ENCODE assay signal across 18 cellular contexts in the genomic region with DNA sequence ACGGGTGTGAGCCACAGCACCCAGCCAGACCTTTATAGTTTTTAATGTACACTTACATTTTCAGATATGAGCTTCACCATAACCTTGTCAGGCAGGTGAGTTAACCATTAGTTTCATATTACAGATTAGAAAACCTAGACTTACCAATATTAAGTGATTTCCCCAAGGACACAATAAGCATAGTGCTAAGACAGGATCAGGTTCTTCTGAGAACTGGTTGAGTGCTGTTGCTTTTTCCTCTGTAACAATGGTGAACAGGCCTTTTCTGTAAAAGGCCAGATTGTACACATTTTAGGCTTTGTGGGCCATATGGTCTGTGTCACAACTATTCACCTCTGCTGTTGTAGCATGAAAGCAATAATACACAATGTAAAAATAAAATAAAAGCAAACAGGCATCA.
"Had no signal": no experiment of that assay in that cellular context is flagged by ENCODE, and none has a peak within 500 bp of the region (broad histone marks: within the 10 kb centered on the region; RNA-seq: fewer than 3 reads in every experiment).

No MANE protein-coding gene starts in this region.

- H3K9ac ChIP-seq: neural progenitor cell had no signal

- H3K9me3 Mint-ChIP-seq: activated CD4-positive, alpha-beta memory T cell treated with anti-CD3 and anti-CD28 coated beads for 36 hours; activated naive CD4-positive, alpha-beta T cell treated with anti-CD3 and anti-CD28 coated beads, Interleukin-2, amount 10 ng/mL, durations not matched to agents 7 days and 5 days; activated T-helper 2 cell treated with anti-CD3 and anti-CD28 coated beads, Interferon-gamma antibody, Interleukin-2, Interleukin-4, amounts not matched to agents 10 μg/mL and 5 μg/mL and 100 μg/mL, durations not matched to agents 14 hours and 24 hours and 36 hours; neural progenitor cell; stimulated activated naive CD8-positive, alpha-beta T cell treated with anti-CD3 and anti-CD28 coated beads, Interleukin-15, Interleukin-2, amounts not matched to agents 100 ng/mL and 50 ng/mL, for 24 hours had no signal

- H3K4me3 ChIP-seq: ascending aorta, neural progenitor cell, ovary, right lobe of liver, smooth muscle cell, suprapubic skin had no signal

- H3K36me3 Mint-ChIP-seq: activated CD4-positive, alpha-beta memory T cell treated with anti-CD3 and anti-CD28 coated beads for 36 hours; activated CD8-positive, alpha-beta memory T cell treated with anti-CD3 and anti-CD28 coated beads, Interleukin-2, amount 10 ng/mL, durations not matched to agents 7 days and 5 days; activated naive CD4-positive, alpha-beta T cell treated with anti-CD3 and anti-CD28 coated beads, Interleukin-2, amount 10 ng/mL, durations not matched to agents 7 days and 5 days; neural progenitor cell had no signal

- H3K4me1 Mint-ChIP-seq: activated CD8-positive, alpha-beta memory T cell treated with anti-CD3 and anti-CD28 coated beads, Interleukin-2, amount 10 ng/mL, durations not matched to agents 7 days and 5 days; activated naive CD4-positive, alpha-beta T cell treated with anti-CD3 and anti-CD28 coated beads, Interleukin-2, amount 10 ng/mL, durations not matched to agents 7 days and 5 days; neural progenitor cell had no signal

- H3K4me3 Mint-ChIP-seq: activated CD4-positive, alpha-beta memory T cell treated with anti-CD3 and anti-CD28 coated beads for 36 hours; activated CD8-positive, alpha-beta memory T cell treated with anti-CD3 and anti-CD28 coated beads, Interleukin-2, amount 10 ng/mL, durations not matched to agents 7 days and 5 days; activated naive CD4-positive, alpha-beta T cell treated with anti-CD3 and anti-CD28 coated beads, Interleukin-2, amount 10 ng/mL, durations not matched to agents 7 days and 5 days; neural progenitor cell; stimulated activated naive CD8-positive, alpha-beta T cell treated with anti-CD3 and anti-CD28 coated beads, Interleukin-15, Interleukin-2, amounts not matched to agents 100 ng/mL and 50 ng/mL, for 24 hours had no signal

- H3K27me3 Mint-ChIP-seq: activated CD8-positive, alpha-beta memory T cell treated with anti-CD3 and anti-CD28 coated beads, Interleukin-2, amount 10 ng/mL, durations not matched to agents 7 days and 5 days; activated naive CD4-positive, alpha-beta T cell treated with anti-CD3 and anti-CD28 coated beads, Interleukin-2, amount 10 ng/mL, durations not matched to agents 7 days and 5 days; stimulated activated naive CD8-positive, alpha-beta T cell treated with anti-CD3 and anti-CD28 coated beads, Interleukin-15, Interleukin-2, amounts not matched to agents 100 ng/mL and 50 ng/mL, for 24 hours had no signal

- H3K27ac Mint-ChIP-seq: activated CD4-positive, alpha-beta memory T cell treated with anti-CD3 and anti-CD28 coated beads for 36 hours; activated CD8-positive, alpha-beta memory T cell treated with anti-CD3 and anti-CD28 coated beads, Interleukin-2, amount 10 ng/mL, durations not matched to agents 7 days and 5 days; activated naive CD4-positive, alpha-beta T cell treated with anti-CD3 and anti-CD28 coated beads, Interleukin-2, amount 10 ng/mL, durations not matched to agents 7 days and 5 days; activated T-helper 2 cell treated with anti-CD3 and anti-CD28 coated beads, Interferon-gamma antibody, Interleukin-2, Interleukin-4, amounts not matched to agents 10 μg/mL and 5 μg/mL and 100 μg/mL, durations not matched to agents 14 hours and 24 hours and 36 hours; neural progenitor cell; stimulated activated naive CD8-positive, alpha-beta T cell treated with anti-CD3 and anti-CD28 coated beads, Interleukin-15, Interleukin-2, amounts not matched to agents 100 ng/mL and 50 ng/mL, for 24 hours had no signal

- ATAC-seq: activated CD8-positive, alpha-beta memory T cell treated with anti-CD3 and anti-CD28 coated beads, Interleukin-2, amount 10 ng/mL, durations not matched to agents 7 days and 5 days; left lobe of liver; right lobe of liver had no signal

- DNase-seq: activated CD4-positive, alpha-beta memory T cell treated with anti-CD3 and anti-CD28 coated beads for 36 hours; activated CD8-positive, alpha-beta memory T cell treated with anti-CD3 and anti-CD28 coated beads, Interleukin-2, amount 10 ng/mL, durations not matched to agents 7 days and 5 days; activated naive CD4-positive, alpha-beta T cell treated with anti-CD3 and anti-CD28 coated beads, Interleukin-2, amount 10 ng/mL, durations not matched to agents 7 days and 5 days; activated T-cell treated with anti-CD3 and anti-CD28 coated beads, Interleukin-2, amount 50 U/mL, for 1 hour; islet precursor cell; mammary epithelial cell; ovary; right lobe of liver; stimulated activated CD4-positive, alpha-beta T cell treated with anti-CD3 and anti-CD28 coated beads, Interleukin-4, amount 100 ng/mL, for 4 hours; trophoblast cell; WERI-Rb-1 had no signal

- H3K27ac ChIP-seq: ascending aorta, neural progenitor cell, ovary, right lobe of liver, suprapubic skin, WERI-Rb-1 had no signal

- H3K36me3 ChIP-seq: ascending aorta, neural progenitor cell, ovary, right lobe of liver, suprapubic skin had no signal

- H3K9me3 ChIP-seq: ascending aorta, ovary, right lobe of liver, suprapubic skin had no signal

- H3K27me3 ChIP-seq: ascending aorta, neural progenitor cell, ovary, right lobe of liver, suprapubic skin had no signal

- H3K4me1 ChIP-seq: ascending aorta, neural progenitor cell, right lobe of liver, suprapubic skin had no signal
